9 cellular contexts compared by ENCODE assay signal in the genomic region with DNA sequence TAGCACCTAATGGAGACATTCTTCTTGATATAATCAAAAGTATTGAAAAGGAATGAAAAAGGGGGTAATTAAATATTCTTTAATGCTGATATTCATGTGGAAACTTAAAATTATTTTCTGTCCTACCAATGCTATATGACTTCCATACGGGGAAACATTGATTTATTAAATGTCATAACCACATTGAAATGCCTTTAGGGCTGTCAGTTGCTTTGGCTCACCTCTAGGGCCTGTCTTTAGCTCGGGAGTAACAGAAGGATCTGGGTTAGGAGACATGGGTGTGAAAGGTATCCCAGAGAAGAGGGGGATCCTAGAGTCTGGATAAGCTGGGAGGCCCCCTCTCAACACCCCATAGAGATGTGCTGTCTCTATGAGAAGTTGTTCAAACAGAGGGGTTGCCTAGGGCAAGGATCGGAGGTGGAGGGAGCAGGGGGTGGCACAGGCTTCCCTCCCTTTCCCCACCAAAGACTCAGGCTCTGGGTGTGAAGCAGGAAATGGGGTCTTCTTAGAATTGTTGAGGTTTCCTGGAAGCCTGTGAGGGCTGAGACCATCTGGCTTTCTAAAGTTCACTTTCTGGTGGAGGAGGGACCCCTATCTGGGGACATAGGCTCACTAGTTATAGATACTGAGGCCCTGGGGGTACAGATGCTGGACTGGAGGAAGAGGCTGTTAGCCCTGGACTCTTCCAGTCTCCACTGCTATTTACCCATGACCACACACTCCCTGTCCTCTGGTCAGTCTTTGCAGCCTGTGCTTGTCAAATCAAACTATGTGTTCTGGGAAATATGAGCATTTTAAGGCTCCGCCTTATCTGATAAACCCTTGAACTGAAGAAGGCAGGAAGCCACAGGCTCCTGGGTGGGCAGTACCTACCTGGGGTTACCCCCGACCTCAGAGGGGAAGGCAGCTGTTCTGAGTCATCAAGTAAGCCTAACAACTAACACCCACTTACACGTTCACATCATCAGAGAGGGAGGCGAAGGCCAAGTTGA. TPM values are rescaled to one million over a fixed set of nuclear protein-coding genes. Genes with fewer than 3 reads are reported as not detected.
DNase-seq lines count a peak whose midpoint lies in the region; ATAC-seq, FAIRE-seq and TF ChIP-seq lines count a peak whose summit lies in the region.
"Had no signal": no experiment of that assay in that cellular context is flagged by ENCODE, and none has a peak within 500 bp of the region (broad histone marks: within the 10 kb centered on the region; RNA-seq: fewer than 3 reads in every experiment).

No MANE protein-coding gene starts in this region.

- no peaks in the 10 kb centered on the region for H4K20me1 ChIP-seq in HepG2 (ENCODE audit: insufficient read depth, low read length)

- no peak overlapping the region for H2AFZ ChIP-seq in HepG2 (ENCODE audit: low read length)

- TF ChIP-seq CTCF in HepG2 (CRISPR knock-in tag; IDR thresholded peaks at IDR 0.05): no peak
- TF ChIP-seq CTCF in type B pancreatic cell (conservative IDR thresholded peaks at IDR 0.05): peak; percentile 50
- TF ChIP-seq CTCF in gastrocnemius medialis (IDR thresholded peaks at IDR 0.05 in 4 of 5, conservative IDR thresholded peaks at IDR 0.05 in 1 of 5): no peak

- WGBS in HepG2 (ENCODE audit: low lambda C conversion rate): 10% methylated on average over 5 of the region's 7 CpGs

- H3K9me3 Mint-ChIP-seq in type B pancreatic cell: no peaks in the 10 kb centered on the region

- 0 out of 2 replicates have a peak, but pooled peaks cover 5% of the 10 kb centered on the region for H3K4me1 ChIP-seq in HepG2 (ENCODE audit: insufficient read depth, low read length)
- peaks cover 6% of the 10 kb centered on the region in 2 donors for H3K4me1 ChIP-seq in gastrocnemius medialis

- no TSS peak for BruUV-seq in HepG2 (replicated peaks; lab: Mats Ljungman, UMichigan)

- CTCF ChIA-PET in HepG2 (lab: Yijun Ruan, JAX; ENCODE audit: low intra/inter-chr PET ratio, low total read pairs): no interaction called here

- peak; percentile 28 to 69 (median 50) for DNase-seq in activated CD8-positive, alpha-beta memory T cell treated with anti-CD3 and anti-CD28 coated beads for 48 hours (ENCODE audit: low read depth in 2 of 3, low spot score in 2 of 3)
- DNase-seq in HepG2 (ENCODE audit: low spot score): no peak
- DNase-seq in type B pancreatic cell (ENCODE audit: extremely low spot score, unreplicated experiment): no peak
- DNase-seq in NCI-H2081 treated with DMSO at 0.1 percent for 48 hours (lab: John Stamatoyannopoulos, UW): no peak
- DNase-seq in NCI-H748 treated with DMSO at 0.1 percent for 48 hours (lab: John Stamatoyannopoulos, UW): no peak
- no peak for DNase-seq in gastrocnemius medialis

- no peaks in the 10 kb centered on the region for H3K27me3 Mint-ChIP-seq in type B pancreatic cell

- H3K4me2 ChIP-seq in HepG2 (ENCODE audit: low read depth, low read length): no peak overlapping the region

- no peak for FAIRE-seq in HepG2 (lab: Jason Lieb, UNC)

- H3K36me3 ChIP-seq in HepG2 (replicated peaks in 1 of 2; ENCODE audit: control insufficient read depth in 1 of 2, insufficient read depth in 2 of 2, low read length in 2 of 2): no peaks in the 10 kb centered on the region
- H3K36me3 ChIP-seq in gastrocnemius medialis: no peaks in the 10 kb centered on the region

- no peak overlapping the region for H3K9ac ChIP-seq in HepG2 (ENCODE audit: insufficient read depth, low read depth, low read length)

- peak; percentile 78 for ATAC-seq in GM19035 (IDR thresholded peaks at IDR 0.05; ENCODE audit: unreplicated experiment)
- peak; percentile 86 for ATAC-seq in HG03469 (IDR thresholded peaks at IDR 0.05; ENCODE audit: unreplicated experiment)
- ATAC-seq in HepG2: peak; percentile 56
- no peak for ATAC-seq in gastrocnemius medialis

- peaks cover 9% of the 10 kb centered on the region for H3K4me1 Mint-ChIP-seq in type B pancreatic cell (ENCODE audit: unreplicated experiment)

- no peak for TF ChIP-seq EP300 in HepG2 (IDR thresholded peaks at IDR 0.05; ENCODE audit: low read depth in 2 of 2, low read length in 2 of 2)
- no peak for TF ChIP-seq EP300 in HepG2 (CRISPR knock-in tag; IDR thresholded peaks at IDR 0.05; ENCODE audit: borderline replicate concordance)

- no peak overlapping the region for H3K27ac Mint-ChIP-seq in type B pancreatic cell

- H3K27ac ChIP-seq in HepG2 (ENCODE audit: extremely low read length, insufficient read depth, low read length) (no peak overlapping the region), gastrocnemius medialis (no peak overlapping the region)

- no peak overlapping the region for H3K4me3 Mint-ChIP-seq in type B pancreatic cell

- in situ Hi-C loops in HepG2 (cut with HindIII; ENCODE audit: extremely low pct_ligation_motif_present, low pct_unique_long_range_greater_than_20kb) (loop anchor here (10.0 kb wide), 1 partner anchor 110 kb away; no protein-coding TSS in a partner anchor), gastrocnemius medialis (cut with MboI; ENCODE audit: low sequenced_read_pairs in 4 of 4) (no loop called here)

- H3K4me3 ChIP-seq in HepG2 (replicated peaks in 1 of 3; ENCODE audit: insufficient read depth in 1 of 3, low read depth in 2 of 3, low read length in 3 of 3) (no peak overlapping the region), gastrocnemius medialis (no peak overlapping the region)
- H3K4me3 ChIP-seq: skin epidermis had no signal

- H3K27me3 ChIP-seq in HepG2 (ENCODE audit: control insufficient read depth in 1 of 2, insufficient read depth in 2 of 2, low read length in 2 of 2) (no peaks in the 10 kb centered on the region), gastrocnemius medialis (no peaks in the 10 kb centered on the region)

- POLR2A ChIA-PET in HepG2 (lab: Yijun Ruan, JAX): no interaction called here

- H3K36me3 Mint-ChIP-seq in type B pancreatic cell: no peaks in the 10 kb centered on the region

- intact Hi-C loops in HepG2 (cut with micrococcal nuclease; ENCODE audit: unreplicated experiment): no loop called here
- intact Hi-C loops in gastrocnemius medialis (cut with DNase I; ENCODE audit: low total_unique reads): no loop called here

- H3K79me2 ChIP-seq in HepG2 (ENCODE audit: insufficient read depth, low read length): no peaks in the 10 kb centered on the region

- no peaks in the 10 kb centered on the region for H3K9me3 ChIP-seq in HepG2 (ENCODE audit: low read length)
- H3K9me3 ChIP-seq in gastrocnemius medialis: no peaks in the 10 kb centered on the region

- TF ChIP-seq POLR2A in HepG2 (IDR thresholded peaks at IDR 0.05; ENCODE audit: insufficient read depth in 1 of 2, low read depth in 2 of 2, low read length in 2 of 2) (no peak), gastrocnemius medialis (IDR thresholded peaks at IDR 0.05) (no peak)

- no peak for TF ChIP-seq RAD21 in HepG2 (CRISPR knock-in tag; IDR thresholded peaks at IDR 0.05)

TF ChIP-seq in HepG2, 621 proteins besides CTCF, POLR2A, EP300 and RAD21:
- no peak for TF ChIP-seq ATF1 (CRISPR knock-in tag; IDR thresholded peaks at IDR 0.05)
- TF ChIP-seq FOSL2 (CRISPR knock-in tag; IDR thresholded peaks at IDR 0.05): peak; percentile 44

RNA-seq across cellular contexts. Expression of a gene that starts 55.8 kb away (rescaled TPM):
- total RNA-seq in HepG2 (2016; rRNA removed; fragmentation: Illumina TruSeq; extraction: Trizol) (44.1 and 62.9 TPM in 2 replicates), type B pancreatic cell (ENCODE audit: low replicate concordance) (36.0 and 41.2 TPM in 2 replicates), gastrocnemius medialis (10 to 100 TPM; 52.8 to 81.9 (median 59.8) TPM)
- total RNA-seq in HepG2 (2016; cell fraction: cytosol; rRNA removed; fragmentation: Illumina TruSeq; extraction: Trizol; ENCODE audit: low read depth): 17.9 and 20.2 TPM in 2 replicates
- 44.0 and 58.1 TPM in 2 replicates for total RNA-seq in HepG2 (2016; cell fraction: insoluble cytoplasmic fraction; rRNA removed; fragmentation: Illumina TruSeq; extraction: Trizol)
- total RNA-seq in HepG2 (2016; cell fraction: membrane; rRNA removed; fragmentation: Illumina TruSeq; extraction: Trizol): 46.2 and 47.5 TPM in 2 replicates
- 21.7 and 27.0 TPM in 2 replicates for total RNA-seq in HepG2 (2016; cell fraction: nucleus; rRNA removed; fragmentation: Illumina TruSeq; extraction: Trizol)
- polyA plus RNA-seq in HepG2 (2011; rRNA removed): 14.7 and 19.0 TPM in 2 replicates
- polyA plus RNA-seq in HepG2 (2011; cell fraction: cytosol; rRNA removed): 9.2 and 13.5 TPM in 2 replicates
- polyA plus RNA-seq in HepG2 (2011; cell fraction: nucleus; rRNA removed): 4.5 and 5.4 TPM in 2 replicates
- polyA plus RNA-seq in HepG2 (2012): 27.4 and 29.6 TPM in 2 replicates
- polyA plus RNA-seq in HepG2 (2016; cell fraction: cytosol; fragmentation: Illumina TruSeq; extraction: Trizol; ENCODE audit: low read depth): 14.3 and 16.0 TPM in 2 replicates
- 57.4 and 61.1 TPM in 2 replicates for polyA plus RNA-seq in HepG2 (2016; cell fraction: insoluble cytoplasmic fraction; fragmentation: Illumina TruSeq; extraction: Trizol; ENCODE audit: low read depth)
- polyA plus RNA-seq in HepG2 (2016; cell fraction: membrane; fragmentation: Illumina TruSeq; extraction: Trizol; ENCODE audit: low read depth): 32.5 and 36.1 TPM in 2 replicates
- polyA plus RNA-seq in HepG2 (2016; cell fraction: nucleus; fragmentation: Illumina TruSeq; extraction: Trizol; ENCODE audit: insufficient read depth, low read depth): 23.4 and 25.5 TPM in 2 replicates
- polyA minus RNA-seq in HepG2 (2011; rRNA and poly(A)+ RNA removed; ENCODE audit: low replicate concordance): 4.5 and 6.2 TPM in 2 replicates
- 24.5 and 25.1 TPM in 2 replicates for polyA minus RNA-seq in HepG2 (2011; cell fraction: cytosol; rRNA and poly(A)+ RNA removed)
- polyA minus RNA-seq in HepG2 (2011; cell fraction: nucleus; rRNA and poly(A)+ RNA removed): 21.0 and 24.1 TPM in 2 replicates

Comparison
In these comparisons a context has a peak if more than half of its experiments do, and no peak if none do; other contexts are left out.
1. ATAC-seq: peak in GM19035 (single experiment), HG03469 (single experiment) and HepG2 (single experiment); none in gastrocnemius medialis (0 of 2).
2. DNase-seq: peak in activated CD8-positive, alpha-beta memory T cell treated with anti-CD3 and anti-CD28 coated beads for 48 hours (3 of 3); none in HepG2 (single experiment), type B pancreatic cell (single experiment), NCI-H2081 treated with DMSO at 0.1 percent for 48 hours (single experiment), NCI-H748 treated with DMSO at 0.1 percent for 48 hours (single experiment) and gastrocnemius medialis (0 of 2).